22 cellular contexts compared by ENCODE assay signal in genomic region chr10:128084364-128084763, GRCh38.
"Had no signal": no experiment of that assay in that cellular context is flagged by ENCODE, and none has a peak within 500 bp of the region (broad histone marks: within the 10 kb centered on the region; RNA-seq: fewer than 3 reads in every experiment).

No MANE protein-coding gene starts in this region.

- H3K4me3 Mint-ChIP-seq: activated CD4-positive, alpha-beta T cell treated with anti-CD3 and anti-CD28 coated beads, Interleukin-2, amount 10 ng/mL, durations not matched to agents 7 days and 5 days; activated CD8-positive, alpha-beta T cell treated with anti-CD3 and anti-CD28 coated beads, Interleukin-2, amount 10 ng/mL, durations not matched to agents 7 days and 5 days; activated naive CD8-positive, alpha-beta T cell treated with anti-CD3 and anti-CD28 coated beads, Interleukin-2, amount 50 U/mL, for 24 hours; activated T-helper 17 cell treated with anti-CD3 and anti-CD28 coated beads, Interleukin-2, amount 50 U/mL, for 72 hours; brain; nephron progenitor cell; T-helper 2 cell treated with Interferon-gamma antibody and Interleukin-4, amounts not matched to agents 5 μg/mL and 100 μg/mL, for 36 hours had no signal

- H3K4me1 ChIP-seq: gastrocnemius medialis, heart left ventricle, left ventricle myocardium inferior, prostate gland, stomach, upper lobe of left lung had no signal

- H3K27ac Mint-ChIP-seq: activated CD4-positive, alpha-beta T cell treated with anti-CD3 and anti-CD28 coated beads, Interleukin-2, amount 10 ng/mL, durations not matched to agents 7 days and 5 days; activated CD8-positive, alpha-beta T cell treated with anti-CD3 and anti-CD28 coated beads, Interleukin-2, amount 10 ng/mL, durations not matched to agents 7 days and 5 days; activated naive CD8-positive, alpha-beta T cell treated with anti-CD3 and anti-CD28 coated beads, Interleukin-2, amount 50 U/mL, for 24 hours; activated T-helper 17 cell treated with anti-CD3 and anti-CD28 coated beads, Interleukin-2, amount 50 U/mL, for 72 hours; brain; nephron progenitor cell; T-helper 2 cell treated with Interferon-gamma antibody and Interleukin-4, amounts not matched to agents 5 μg/mL and 100 μg/mL, for 36 hours had no signal

- DNase-seq: activated CD4-positive, alpha-beta T cell treated with anti-CD3 and anti-CD28 coated beads, Interleukin-2, amount 10 ng/mL, durations not matched to agents 7 days and 5 days; activated CD4-positive, CD25-positive, alpha-beta regulatory T cell; activated CD8-positive, alpha-beta T cell treated with anti-CD3 and anti-CD28 coated beads, Interleukin-2, amount 10 ng/mL, durations not matched to agents 7 days and 5 days; activated naive CD4-positive, alpha-beta T cell treated with Interleukin-2 at 50 U/mL for 16 hours; activated naive CD8-positive, alpha-beta T cell treated with anti-CD3 and anti-CD28 coated beads, Interleukin-2, amount 50 U/mL, for 24 hours; gastrocnemius medialis; heart left ventricle; left ventricle myocardium inferior; mammary epithelial cell; nephron progenitor cell; right cardiac atrium; small intestine; stimulated activated CD4-positive, alpha-beta T cell treated with anti-CD3 and anti-CD28 coated beads, Interleukin-15, amount 100 ng/mL, for 24 hours; stimulated activated CD4-positive, alpha-beta T cell treated with anti-CD3 and anti-CD28 coated beads, Interleukin-2, amount 100 ng/mL, for 48 hours; stomach had no signal

- H3K27me3 Mint-ChIP-seq: activated CD4-positive, alpha-beta T cell treated with anti-CD3 and anti-CD28 coated beads, Interleukin-2, amount 10 ng/mL, durations not matched to agents 7 days and 5 days; activated naive CD8-positive, alpha-beta T cell treated with anti-CD3 and anti-CD28 coated beads, Interleukin-2, amount 50 U/mL, for 24 hours; activated T-helper 17 cell treated with anti-CD3 and anti-CD28 coated beads, Interleukin-2, amount 50 U/mL, for 72 hours had no signal

- H3K27me3 ChIP-seq: gastrocnemius medialis, stomach, upper lobe of left lung had no signal

- H3K4me1 Mint-ChIP-seq: activated T-helper 17 cell treated with anti-CD3 and anti-CD28 coated beads, Interleukin-2, amount 50 U/mL, for 72 hours; brain; nephron progenitor cell had no signal

- H3K36me3 Mint-ChIP-seq: brain had no signal

- H3K27ac ChIP-seq: gastrocnemius medialis, heart left ventricle, left ventricle myocardium inferior, prostate gland, SK-N-MC, stomach, thoracic aorta, upper lobe of left lung had no signal

- H3K4me3 ChIP-seq: gastrocnemius medialis, heart left ventricle, left ventricle myocardium inferior, prostate gland, SK-N-MC, stomach, thoracic aorta, upper lobe of left lung had no signal

- H3K9me3 Mint-ChIP-seq: activated CD4-positive, alpha-beta T cell treated with anti-CD3 and anti-CD28 coated beads, Interleukin-2, amount 10 ng/mL, durations not matched to agents 7 days and 5 days; activated naive CD8-positive, alpha-beta T cell treated with anti-CD3 and anti-CD28 coated beads, Interleukin-2, amount 50 U/mL, for 24 hours; activated T-helper 17 cell treated with anti-CD3 and anti-CD28 coated beads, Interleukin-2, amount 50 U/mL, for 72 hours; brain; nephron progenitor cell; T-helper 2 cell treated with Interferon-gamma antibody and Interleukin-4, amounts not matched to agents 5 μg/mL and 100 μg/mL, for 36 hours had no signal

- H3K9me3 ChIP-seq: gastrocnemius medialis, heart left ventricle, left ventricle myocardium inferior, prostate gland, stomach, thoracic aorta, upper lobe of left lung had no signal

- H3K36me3 ChIP-seq: gastrocnemius medialis, prostate gland, thoracic aorta had no signal
